In the genomic region with DNA sequence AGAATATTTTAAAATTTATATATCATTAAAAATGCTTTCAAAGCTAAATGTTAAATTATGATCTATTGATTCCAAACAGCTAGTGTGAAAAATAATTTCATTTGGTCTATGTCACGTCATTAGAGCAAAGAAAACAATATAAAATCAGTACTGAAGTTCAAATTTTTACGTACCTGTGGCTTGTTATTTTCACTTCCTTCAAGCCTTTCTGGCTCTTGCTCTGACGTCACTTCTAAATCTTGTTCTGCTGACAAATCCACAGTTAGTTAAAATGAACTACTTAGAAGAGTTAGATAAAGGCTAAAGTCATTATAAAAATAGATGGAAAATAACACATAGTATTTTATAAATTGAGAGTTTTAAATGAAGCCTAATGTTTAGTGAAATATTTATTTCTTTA, we compare ENCODE assay signal across 10 cellular contexts.
"Had no signal": no experiment of that assay in that cellular context is flagged by ENCODE, and none has a peak within 500 bp of the region (broad histone marks: within the 10 kb centered on the region; RNA-seq: fewer than 3 reads in every experiment).

No MANE protein-coding gene starts in this region.

- H3K4me3 ChIP-seq: GM23248, HAP-1, K562 had no signal

- ATAC-seq: HCT116, K562 had no signal

- H3K36me3 ChIP-seq: HAP-1 had no signal

- H2AFZ ChIP-seq: GM23248 had no signal

- H3K9me3 ChIP-seq: HAP-1 had no signal

- H3K27ac ChIP-seq: GM23248, HL-60 had no signal

- FAIRE-seq: K562 had no signal

- H3K9ac ChIP-seq: GM23248 had no signal

- DNase-seq: GM23248, GOT3, H7, HFFc6, IMR-90, KG1 had no signal

- H3K4me1 ChIP-seq: HAP-1 had no signal
